11 cellular contexts compared by ENCODE assay signal in the genomic region with DNA sequence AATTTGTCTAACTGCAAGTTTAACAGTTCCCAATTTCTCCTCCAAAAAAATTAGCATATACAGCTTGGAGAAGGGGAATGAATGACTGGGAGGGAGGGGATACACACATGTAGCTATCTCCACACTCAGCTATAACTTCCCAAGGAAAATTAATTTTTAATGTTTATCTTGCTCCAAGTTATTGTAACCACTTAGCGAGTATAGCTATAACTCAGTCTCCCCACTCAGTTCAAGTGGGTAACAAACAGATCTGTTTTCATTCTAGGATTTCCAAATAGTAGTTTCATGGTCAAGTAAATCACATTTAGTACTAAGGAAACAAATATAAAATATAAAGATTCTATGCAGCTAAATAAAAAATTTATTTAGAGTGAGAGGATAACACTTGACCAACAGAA.
A peak's percentile ranks its signal among the peaks of the same experiment; 100 is the strongest.
DNase-seq lines count a peak whose midpoint lies in the region; ATAC-seq and TF ChIP-seq lines count a peak whose summit lies in the region.
"Had no signal": no experiment of that assay in that cellular context is flagged by ENCODE, and none has a peak within 500 bp of the region (broad histone marks: within the 10 kb centered on the region; RNA-seq: fewer than 3 reads in every experiment).

No MANE protein-coding gene starts in this region.

- TF ChIP-seq CTCF in 22Rv1 (IDR thresholded peaks at IDR 0.05) (no peak), DOHH2 (IDR thresholded peaks at IDR 0.05; ENCODE audit: low read depth, low read length, poor library complexity, severe bottlenecking) (no peak), nephron (IDR thresholded peaks at IDR 0.05; ENCODE audit: unreplicated experiment in 3 of 3) (no peak)

- peak overlapping the region; percentile 92 for H3K9ac ChIP-seq in adipocyte (ENCODE audit: low read length)

- peaks cover 52% of the 10 kb centered on the region for H3K4me1 Mint-ChIP-seq in nephron

- H3K27ac ChIP-seq in 22Rv1 (peak overlapping the region; percentile 96), DOHH2 (ENCODE audit: low read depth, low read length) (no peak overlapping the region)

- ATAC-seq in HG03354 (IDR thresholded peaks at IDR 0.05; ENCODE audit: poor library complexity, severe bottlenecking, unreplicated experiment) (no peak), HG02973 (IDR thresholded peaks at IDR 0.05; ENCODE audit: unreplicated experiment) (no peak)

- H3K27me3 ChIP-seq in DOHH2 (ENCODE audit: control insufficient read depth, low read length) (no peaks in the 10 kb centered on the region), adipocyte (replicated peaks; ENCODE audit: control insufficient read depth, insufficient read depth, low read length) (no peaks in the 10 kb centered on the region)

- H3K4me3 ChIP-seq in DOHH2 (ENCODE audit: low read length) (peak overlapping the region; percentile 71; the same call in 1 of the 2 replicates), adipocyte (ENCODE audit: low read length) (no peak overlapping the region)

- H3K9me2 ChIP-seq in DOHH2 (replicated peaks; ENCODE audit: control insufficient read depth, low read length) = no peaks in the 10 kb centered on the region

- H3K9me3 ChIP-seq in DOHH2 (ENCODE audit: control insufficient read depth, insufficient read depth, low read length) (no peaks in the 10 kb centered on the region), adipocyte (ENCODE audit: control insufficient read depth, low read length) (no peaks in the 10 kb centered on the region)

- H3K79me2 ChIP-seq in DOHH2 (ENCODE audit: control insufficient read depth, low read length) = peaks cover 19% of the 10 kb centered on the region

- H3K4me1 ChIP-seq in DOHH2 (ENCODE audit: control insufficient read depth, low read length) (peaks cover 68% of the 10 kb centered on the region), adipocyte (ENCODE audit: control insufficient read depth, insufficient read depth, low read length) (peaks cover 44% of the 10 kb centered on the region)

- H4K20me1 ChIP-seq in DOHH2 (ENCODE audit: control insufficient read depth, insufficient read depth, low read depth, low read length) = no peaks in the 10 kb centered on the region

- H3K36me3 ChIP-seq in DOHH2 (ENCODE audit: control insufficient read depth, low read length) (no peaks in the 10 kb centered on the region), adipocyte (ENCODE audit: control insufficient read depth, insufficient read depth, low read length, severe bottlenecking) (no peaks in the 10 kb centered on the region)
- H3K36me3 ChIP-seq: WERI-Rb-1 had no signal

- H3K36me3 Mint-ChIP-seq in nephron (ENCODE audit: low read depth) = no peaks in the 10 kb centered on the region
- H3K36me3 Mint-ChIP-seq: CD4-positive, CD25-positive, alpha-beta regulatory T cell had no signal

- H3K4me2 ChIP-seq in DOHH2 (ENCODE audit: low read length) = peak overlapping the region; percentile 88

- peak overlapping the region; percentile 98 to 99 (median 98) for H3K27ac Mint-ChIP-seq in nephron
- H3K27ac Mint-ChIP-seq: CD4-positive, CD25-positive, alpha-beta regulatory T cell had no signal

- H3K4me3 Mint-ChIP-seq in nephron = peak overlapping the region; percentile 91 to 99 (median 95)

- DNase-seq in adipocyte (ENCODE audit: low read depth) (no peak), OCI-M2 (lab: John Stamatoyannopoulos, UW; ENCODE audit: unreplicated experiment) (no peak)
- no peak for DNase-seq in activated CD4-positive, alpha-beta T cell treated with anti-CD3 and anti-CD28 coated beads, Interleukin-2, amount 50 U/mL, for 1 hour
- DNase-seq: CD4-positive, CD25-positive, alpha-beta regulatory T cell; NCI-H2029; WERI-Rb-1 had no signal

- peaks cover 8% of the 10 kb centered on the region; the same call in 1 of the 2 replicates for H3F3A ChIP-seq in DOHH2 (ENCODE audit: control insufficient read depth, insufficient read depth)

- no peaks in the 10 kb centered on the region for H3K9me3 Mint-ChIP-seq in nephron

- peaks cover 4% of the 10 kb centered on the region for H3K27me3 Mint-ChIP-seq in nephron (ENCODE audit: low read depth)
